23 cellular contexts compared by ENCODE assay signal in the genomic region with DNA sequence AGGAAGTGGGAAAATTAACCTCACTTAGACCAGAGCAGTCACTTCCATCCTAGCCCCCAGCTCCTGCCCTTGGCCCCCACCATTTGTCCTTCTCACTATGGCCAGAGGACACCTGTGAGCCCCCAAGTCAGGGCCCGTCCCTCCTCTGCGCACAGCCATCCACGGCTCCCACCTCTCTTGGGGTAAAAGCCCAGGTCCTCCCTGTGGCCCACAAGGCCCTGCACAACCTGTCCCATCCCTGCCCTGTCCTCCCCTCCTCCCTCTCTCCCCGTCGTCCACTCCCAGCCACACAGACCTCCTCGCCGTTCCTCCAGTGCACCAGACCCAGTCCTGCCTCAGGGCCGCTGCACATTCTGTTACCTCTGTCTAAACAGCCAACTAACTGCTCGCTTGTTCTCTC. TPM values are rescaled to one million over a fixed set of nuclear protein-coding genes. Genes with fewer than 3 reads are reported as not detected.
DNase-seq lines count a peak whose midpoint lies in the region; ATAC-seq and TF ChIP-seq lines count a peak whose summit lies in the region.
"Had no signal": no experiment of that assay in that cellular context is flagged by ENCODE, and none has a peak within 500 bp of the region (broad histone marks: within the 10 kb centered on the region; RNA-seq: fewer than 3 reads in every experiment).

No MANE protein-coding gene starts in this region.

- no peak for TF ChIP-seq POLR2A in sigmoid colon (IDR thresholded peaks at IDR 0.05)

- intact Hi-C loops in sigmoid colon (cut with DNase I), result no loop called here

- H3K4me1 ChIP-seq in BLaER1, result peaks cover 89% of the 10 kb centered on the region
- no peaks in the 10 kb centered on the region for H3K4me1 ChIP-seq in HEK293 (ENCODE audit: control insufficient read depth, insufficient read depth, low read length)
- H3K4me1 ChIP-seq in sigmoid colon, result peaks cover 0 to 78% (median 63%) of the 10 kb centered on the region in 4 donors

- peaks cover 25% of the 10 kb centered on the region for H4K20me1 ChIP-seq in BLaER1

- no peak for DNase-seq in effector memory CD8-positive, alpha-beta T cell
- DNase-seq in sigmoid colon, result no peak
- no peak for DNase-seq in NAMALWA (ENCODE audit: low spot score)
- DNase-seq: ACHN, DND-41, H9, KBM-7, MV-4-11, NCI-H1417, NCI-H187, NCI-H2107, NCI-H510A, NCI-H748 treated with DMSO at 0.1 percent for 48 hours, Right ventricle myocardium superior had no signal

- no peak for TF ChIP-seq EP300 in sigmoid colon (IDR thresholded peaks at IDR 0.05)

- ATAC-seq in effector memory CD8-positive, alpha-beta T cell (replicated peaks), result no peak
- no peak for ATAC-seq in GM19035 (IDR thresholded peaks at IDR 0.05; ENCODE audit: unreplicated experiment)
- no peak for ATAC-seq in HG03139 (IDR thresholded peaks at IDR 0.05; ENCODE audit: unreplicated experiment)
- ATAC-seq in HG03135 (IDR thresholded peaks at IDR 0.05; ENCODE audit: unreplicated experiment), result no peak

- H3K27me3 Mint-ChIP-seq in effector memory CD8-positive, alpha-beta T cell, result no peaks in the 10 kb centered on the region

- peaks cover 0 to 1% of the 10 kb centered on the region in 2 donors for H3K4me1 Mint-ChIP-seq in effector memory CD8-positive, alpha-beta T cell (ENCODE audit: low read depth in 2 of 2)

- peaks cover 10% of the 10 kb centered on the region for H3K36me3 Mint-ChIP-seq in effector memory CD8-positive, alpha-beta T cell (ENCODE audit: insufficient read depth)

- no peak overlapping the region for H3K9ac ChIP-seq in BLaER1

- H3K27ac ChIP-seq in BLaER1 (peak overlapping the region; percentile 53), HEK293 (ENCODE audit: extremely low read depth, low read depth, low read length) (no peak overlapping the region), sigmoid colon (peak overlapping the region; percentile 83 to 97 (median 92))
- H3K27ac ChIP-seq: SK-N-MC had no signal

- WGBS in sigmoid colon, 2 donors, result 93 to 94% methylated on average over 9 of the region's 9 CpGs

- no peak overlapping the region for H3K4me3 ChIP-seq in BLaER1
- H3K4me3 ChIP-seq in HEK293 (ENCODE audit: low read depth, low read length), result no peak overlapping the region
- no peak overlapping the region for H3K4me3 ChIP-seq in sigmoid colon
- H3K4me3 ChIP-seq: SK-N-MC had no signal

- TF ChIP-seq CTCF in HEK293 (tag by site-specific recombination; IDR thresholded peaks at IDR 0.05) (no peak), sigmoid colon (IDR thresholded peaks at IDR 0.05) (no peak)

- H3K4me2 ChIP-seq in BLaER1, result peak overlapping the region; percentile 88; the same call in 1 of the 2 replicates

- no peaks in the 10 kb centered on the region for H3K9me3 Mint-ChIP-seq in effector memory CD8-positive, alpha-beta T cell
- H3K9me3 Mint-ChIP-seq: H9 had no signal

- POLR2A ChIA-PET in HEK293 (lab: Yijun Ruan, JAX), result interaction anchor here (0.6 kb wide), 1 partner anchor 61 kb away, joined by 4 read pairs; no protein-coding TSS in a partner anchor

- H3K36me3 ChIP-seq in BLaER1 (peaks cover 47% of the 10 kb centered on the region), HEK293 (ENCODE audit: control insufficient read depth in 2 of 2, insufficient read depth in 1 of 2, low read length in 2 of 2) (peaks cover 0 to 4% of the 10 kb centered on the region in 2 experiments; a peak in 2 of 3 replicates), sigmoid colon (peaks cover 0 to 27% (median 7%) of the 10 kb centered on the region in 4 donors)

- peak overlapping the region; percentile 9 to 28 for H3K27ac Mint-ChIP-seq in effector memory CD8-positive, alpha-beta T cell

- CTCF ChIA-PET in HEK293 (lab: Yijun Ruan, JAX), result interaction anchor here (0.7 to 0.9 kb wide), 2 partner anchors 28 to 95 kb away, joined by 3 to 5 read pairs; no protein-coding TSS in a partner anchor

- H3K27me3 ChIP-seq in BLaER1 (no peaks in the 10 kb centered on the region), sigmoid colon (no peaks in the 10 kb centered on the region)

- H3K9me3 ChIP-seq in BLaER1 (no peaks in the 10 kb centered on the region), HEK293 (ENCODE audit: control insufficient read depth, insufficient read depth, low read depth, low read length) (no peaks in the 10 kb centered on the region), sigmoid colon (no peaks in the 10 kb centered on the region)

- no peak overlapping the region for H3K4me3 Mint-ChIP-seq in effector memory CD8-positive, alpha-beta T cell
- H3K4me3 Mint-ChIP-seq: CD14-positive monocyte had no signal

TF ChIP-seq in HEK293, 187 proteins besides CTCF, POLR2A, EP300 and RAD21:
- TF ChIP-seq ZNF623 (tag by site-specific recombination; IDR thresholded peaks at IDR 0.05) (peak; percentile 28; the same call in 1 of the 2 replicates), ZNF701 (tag by site-specific recombination; IDR thresholded peaks at IDR 0.05) (no peak), ZNF184 (tag by site-specific recombination; IDR thresholded peaks at IDR 0.05) (no peak), ZNF791 (tag by site-specific recombination; IDR thresholded peaks at IDR 0.05) (no peak), ZNF837 (tag by site-specific recombination; IDR thresholded peaks at IDR 0.05) (no peak), OSR2 (tag by site-specific recombination; IDR thresholded peaks at IDR 0.05) (no peak)
- TF ChIP-seq, protein P1, sequence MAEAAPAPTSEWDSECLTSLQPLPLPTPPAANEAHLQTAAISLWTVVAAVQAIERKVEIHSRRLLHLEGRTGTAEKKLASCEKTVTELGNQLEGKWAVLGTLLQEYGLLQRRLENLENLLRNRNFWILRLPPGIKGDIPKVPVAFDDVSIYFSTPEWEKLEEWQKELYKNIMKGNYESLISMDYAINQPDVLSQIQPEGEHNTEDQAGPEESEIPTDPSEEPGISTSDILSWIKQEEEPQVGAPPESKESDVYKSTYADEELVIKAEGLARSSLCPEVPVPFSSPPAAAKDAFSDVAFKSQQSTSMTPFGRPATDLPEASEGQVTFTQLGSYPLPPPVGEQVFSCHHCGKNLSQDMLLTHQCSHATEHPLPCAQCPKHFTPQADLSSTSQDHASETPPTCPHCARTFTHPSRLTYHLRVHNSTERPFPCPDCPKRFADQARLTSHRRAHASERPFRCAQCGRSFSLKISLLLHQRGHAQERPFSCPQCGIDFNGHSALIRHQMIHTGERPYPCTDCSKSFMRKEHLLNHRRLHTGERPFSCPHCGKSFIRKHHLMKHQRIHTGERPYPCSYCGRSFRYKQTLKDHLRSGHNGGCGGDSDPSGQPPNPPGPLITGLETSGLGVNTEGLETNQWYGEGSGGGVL (tag by site-specific recombination; IDR thresholded peaks at IDR 0.05), result no peak

RNA-seq across cellular contexts. Expression of a gene that starts 53.9 kb away (rescaled TPM):
- total RNA-seq in sigmoid colon, result not detected
- 10 to 100 TPM; 15.1 to 72.7 (median 30.3) TPM for polyA plus RNA-seq in sigmoid colon
- total RNA-seq: Right ventricle myocardium superior had no signal

RNA-seq across cellular contexts. Expression of a gene that starts 56.8 kb away (rescaled TPM):
- not detected for total RNA-seq in sigmoid colon
- polyA plus RNA-seq in sigmoid colon, result 1 to 10 TPM in 1 of 3 donors, not detected in 2; 2.9 TPM
- total RNA-seq: G401, H9, OCI-LY7, Right ventricle myocardium superior had no signal
- polyA plus RNA-seq: CD14-positive monocyte had no signal
